In genomic region chr4:141331534-141332358, GRCh38 we compare ENCODE assay signal across 14 cellular contexts.
DNase-seq lines count a peak whose midpoint lies in the region; ATAC-seq and TF ChIP-seq lines count a peak whose summit lies in the region.
"Had no signal": no experiment of that assay in that cellular context is flagged by ENCODE, and none has a peak within 500 bp of the region (broad histone marks: within the 10 kb centered on the region; RNA-seq: fewer than 3 reads in every experiment).

No MANE protein-coding gene starts in this region.

- peak overlapping the region; percentile 68; the same call in 1 of the 3 replicates for H3K4me3 Mint-ChIP-seq in GM23338
- H3K4me3 Mint-ChIP-seq: H9 had no signal

- H3K9me3 Mint-ChIP-seq in GM23338: no peaks in the 10 kb centered on the region; the same call in 2 of the 3 replicates
- H3K9me3 Mint-ChIP-seq: H9, IgD-negative memory B cell had no signal

- no peak for TF ChIP-seq EP300 in esophagus muscularis mucosa (IDR thresholded peaks at IDR 0.05)

- H3K27ac Mint-ChIP-seq in GM23338: no peak overlapping the region
- H3K27ac Mint-ChIP-seq: B cell, IgD-negative memory B cell had no signal

- TF ChIP-seq CTCF in GM23338 (conservative IDR thresholded peaks at IDR 0.05; ENCODE audit: low read depth in 2 of 2) (no peak), Panc1 (IDR thresholded peaks at IDR 0.05) (no peak), esophagus muscularis mucosa (IDR thresholded peaks at IDR 0.05) (no peak), testis (IDR thresholded peaks at IDR 0.05) (no peak)

- no peaks in the 10 kb centered on the region for H3K4me1 Mint-ChIP-seq in GM23338

- H3K27me3 ChIP-seq in GM23338 (ENCODE audit: insufficient read depth) (peaks cover 11% of the 10 kb centered on the region; the same call in 1 of the 2 replicates), Panc1 (ENCODE audit: control insufficient read depth, insufficient read depth, low read length) (no peaks in the 10 kb centered on the region), esophagus muscularis mucosa (no peaks in the 10 kb centered on the region), testis (no peaks in the 10 kb centered on the region)

- peak overlapping the region; percentile 84 for H2AFZ ChIP-seq in GM23338

- peaks cover 4% of the 10 kb centered on the region for H3K27me3 Mint-ChIP-seq in GM23338 (ENCODE audit: insufficient read depth, low read depth, poor library complexity)

- H3K79me2 ChIP-seq in GM23338 (replicated peaks; ENCODE audit: insufficient read depth): no peaks in the 10 kb centered on the region

- no peaks in the 10 kb centered on the region for H3K36me3 ChIP-seq in GM23338 (ENCODE audit: insufficient read depth)
- H3K36me3 ChIP-seq in Panc1 (ENCODE audit: control insufficient read depth, insufficient read depth, low read length): no peaks in the 10 kb centered on the region
- no peaks in the 10 kb centered on the region for H3K36me3 ChIP-seq in esophagus muscularis mucosa
- no peaks in the 10 kb centered on the region for H3K36me3 ChIP-seq in testis (ENCODE audit: low read depth, missing control alignments)
- H3K36me3 ChIP-seq: SJSA1 had no signal

- CTCF ChIA-PET in Panc1 (lab: Charles Lee): no interaction called here

- no peak overlapping the region for H3K27ac ChIP-seq in GM23338 (ENCODE audit: low read depth)
- peak overlapping the region; percentile 74 for H3K27ac ChIP-seq in Panc1 (ENCODE audit: low read length)
- peak overlapping the region in 3 of 4 donors; percentile 73 to 79 (median 73) for H3K27ac ChIP-seq in esophagus muscularis mucosa (replicated peaks in 1 of 4)
- H3K27ac ChIP-seq in testis: no peak overlapping the region
- H3K27ac ChIP-seq: SJSA1 had no signal

- H3K36me3 Mint-ChIP-seq in GM23338 (ENCODE audit: low read depth): no peaks in the 10 kb centered on the region
- H3K36me3 Mint-ChIP-seq: IgD-negative memory B cell had no signal

- no peaks in the 10 kb centered on the region for H3K9me3 ChIP-seq in Panc1 (ENCODE audit: control insufficient read depth, insufficient read depth, low read depth, low read length)
- no peaks in the 10 kb centered on the region for H3K9me3 ChIP-seq in esophagus muscularis mucosa
- H3K9me3 ChIP-seq in testis: no peaks in the 10 kb centered on the region
- H3K9me3 ChIP-seq: SJSA1 had no signal

- TF ChIP-seq POLR2A in esophagus muscularis mucosa (IDR thresholded peaks at IDR 0.05; ENCODE audit: low read depth) (no peak), testis (IDR thresholded peaks at IDR 0.05) (no peak)

- BruUV-seq in Panc1 (replicated peaks; lab: Mats Ljungman, UMichigan): TSS peak; percentile 86

- H3K9me2 ChIP-seq in GM23338 (ENCODE audit: insufficient read depth): no peaks in the 10 kb centered on the region

- in situ Hi-C loops in Panc1 (cut with HindIII; ENCODE audit: low pct_unique_long_range_greater_than_20kb, low sequenced_read_pairs): no loop called here

- DNase-seq in GM23338 (ENCODE audit: low spot score) (no peak), Panc1 (ENCODE audit: low read depth, low spot score) (no peak), esophagus muscularis mucosa (ENCODE audit: extremely low spot score) (no peak), testis (no peak), kidney glomerular epithelial cell (lab: John Stamatoyannopoulos, UW) (no peak)
- DNase-seq: NCI-H2081 treated with DMSO at 0.1 percent for 48 hours, NCI-H526 treated with DMSO at 0.1 percent for 48 hours, RPMI8226 had no signal

- no peak overlapping the region; the same call in 1 of the 2 replicates for H3K4me2 ChIP-seq in GM23338

- ATAC-seq in GM23338 (no peak), Panc1 (peak; percentile 46), HG02840 (IDR thresholded peaks at IDR 0.05; ENCODE audit: low FRiP score, unreplicated experiment) (no peak), GM18870 (IDR thresholded peaks at IDR 0.05; ENCODE audit: unreplicated experiment) (no peak)

- H3K4me1 ChIP-seq in GM23338 (ENCODE audit: insufficient read depth) (no peaks in the 10 kb centered on the region), Panc1 (ENCODE audit: control insufficient read depth, insufficient read depth, low read length) (peaks cover 7% of the 10 kb centered on the region; the same call in 1 of the 2 replicates), esophagus muscularis mucosa (peaks cover 3 to 29% (median 14%) of the 10 kb centered on the region in 4 donors), testis (no peaks in the 10 kb centered on the region)
- H3K4me1 ChIP-seq: SJSA1 had no signal

- H3K4me3 ChIP-seq in GM23338 (no peak overlapping the region), Panc1 (ENCODE audit: low read depth in 2 of 2, low read length in 2 of 2) (peak overlapping the region; percentile 60 to 77), esophagus muscularis mucosa (peak overlapping the region in 3 of 4 donors; percentile 53 to 65 (median 60)), testis (peak overlapping the region; percentile 29 to 58)
- H3K4me3 ChIP-seq: SJSA1 had no signal

- 84% methylated on average over 14 of the region's 14 CpGs for WGBS in esophagus muscularis mucosa
- 70 to 80% methylated on average over 14 of the region's 14 CpGs for WGBS in testis, 2 donors

- intact Hi-C loops in Panc1 (cut with micrococcal nuclease; ENCODE audit: unreplicated experiment): no loop called here
- intact Hi-C loops in esophagus muscularis mucosa (cut with DNase I): no loop called here
- intact Hi-C loops in testis (cut with DNase I; ENCODE audit: low total_unique reads): no loop called here

- H3F3A ChIP-seq in GM23338 (replicated peaks; ENCODE audit: low read depth): no peaks in the 10 kb centered on the region

- no peaks in the 10 kb centered on the region for H4K20me1 ChIP-seq in GM23338 (replicated peaks; ENCODE audit: insufficient read depth)

- POLR2A ChIA-PET in Panc1 (lab: Charles Lee): no interaction called here

TF ChIP-seq in GM23338, 12 proteins besides CTCF, POLR2A, EP300 and RAD21 (continues in another document):
- no peak for TF ChIP-seq EZH2phosphoT487 (IDR thresholded peaks at IDR 0.05; ENCODE audit: unreplicated experiment)
- TF ChIP-seq ZNF331 (CRISPR knock-in tag; IDR thresholded peaks at IDR 0.05; ENCODE audit: low read depth): no peak
- TF ChIP-seq ZNF114 (CRISPR knock-in tag; IDR thresholded peaks at IDR 0.05): no peak
- no peak for TF ChIP-seq REST (IDR thresholded peaks at IDR 0.05; ENCODE audit: unreplicated experiment)
- TF ChIP-seq ETS1 (IDR thresholded peaks at IDR 0.05): no peak

Comparison
In these comparisons a context has a peak if more than half of its experiments do, and no peak if none do; other contexts are left out.
1. H3K27ac ChIP-seq: peak in Panc1 (single experiment) and esophagus muscularis mucosa (3 of 4); none in GM23338 (single experiment) and testis (0 of 2).